17 cellular contexts compared by ENCODE assay signal in genomic region chrX:85928606-85929005, GRCh38.
DNase-seq lines count a peak whose midpoint lies in the region; ATAC-seq, FAIRE-seq and TF ChIP-seq lines count a peak whose summit lies in the region.
"Had no signal": no experiment of that assay in that cellular context is flagged by ENCODE, and none has a peak within 500 bp of the region (broad histone marks: within the 10 kb centered on the region; RNA-seq: fewer than 3 reads in every experiment).

No MANE protein-coding gene starts in this region.

- no peaks in the 10 kb centered on the region for H3K4me1 ChIP-seq in liver (ENCODE audit: control insufficient read depth in 4 of 4, insufficient read depth in 4 of 4, low read length in 3 of 4)
- no peaks in the 10 kb centered on the region for H3K4me1 ChIP-seq in HepG2 (ENCODE audit: insufficient read depth, low read length)
- H3K4me1 ChIP-seq: BLaER1, HAP-1 had no signal

- CTCF ChIA-PET in HepG2 (lab: Yijun Ruan, JAX; ENCODE audit: low intra/inter-chr PET ratio, low total read pairs) = no interaction called here

- H3K4me2 ChIP-seq in HepG2 (ENCODE audit: low read depth, low read length) = no peak overlapping the region
- H3K4me2 ChIP-seq: BLaER1 had no signal

- no peak for TF ChIP-seq RAD21 in liver (IDR thresholded peaks at IDR 0.05)
- TF ChIP-seq RAD21 in HepG2 (CRISPR knock-in tag; IDR thresholded peaks at IDR 0.05) = no peak

- in situ Hi-C loops in HepG2 (cut with HindIII; ENCODE audit: extremely low pct_ligation_motif_present, low pct_unique_long_range_greater_than_20kb) = no loop called here

- no TSS peak for BruUV-seq in HepG2 (replicated peaks; lab: Mats Ljungman, UMichigan)

- H3K9me3 ChIP-seq in liver (ENCODE audit: control insufficient read depth in 4 of 4, low read length in 3 of 4) = no peaks in the 10 kb centered on the region
- H3K9me3 ChIP-seq in HepG2 (ENCODE audit: low read length) = no peaks in the 10 kb centered on the region
- H3K9me3 ChIP-seq: BLaER1, HAP-1 had no signal

- H3K27me3 ChIP-seq in liver (ENCODE audit: control insufficient read depth in 4 of 4, insufficient read depth in 4 of 4, low read length in 3 of 4) (no peaks in the 10 kb centered on the region), HepG2 (ENCODE audit: control insufficient read depth in 1 of 2, insufficient read depth in 2 of 2, low read length in 2 of 2) (no peaks in the 10 kb centered on the region)

- POLR2A ChIA-PET in HepG2 (lab: Yijun Ruan, JAX) = no interaction called here

- H3K36me3 Mint-ChIP-seq in nephron (ENCODE audit: low read depth) = peaks cover 8% of the 10 kb centered on the region

- H3K79me2 ChIP-seq in HepG2 (ENCODE audit: insufficient read depth, low read length) = no peaks in the 10 kb centered on the region

- H3K27ac ChIP-seq in liver (ENCODE audit: low read depth in 1 of 2, low read length in 2 of 2) (no peak overlapping the region), HepG2 (ENCODE audit: extremely low read length, insufficient read depth, low read length) (no peak overlapping the region)
- H3K27ac ChIP-seq: BLaER1, GM23248 had no signal

- no peaks in the 10 kb centered on the region for H3K27me3 Mint-ChIP-seq in nephron (ENCODE audit: low read depth)

- H3K9me3 Mint-ChIP-seq in nephron = no peaks in the 10 kb centered on the region
- H3K9me3 Mint-ChIP-seq: CD8-positive, alpha-beta T cell had no signal

- intact Hi-C loops in HepG2 (cut with micrococcal nuclease; ENCODE audit: unreplicated experiment) = loop anchor here (10.0 kb wide), 1 partner anchor 136 kb away; no protein-coding TSS in a partner anchor

- H3K4me3 ChIP-seq in liver (ENCODE audit: low read depth in 1 of 3, low read length in 3 of 3) (no peak overlapping the region), HepG2 (replicated peaks in 1 of 3; ENCODE audit: insufficient read depth in 1 of 3, low read depth in 2 of 3, low read length in 3 of 3) (no peak overlapping the region)
- H3K4me3 ChIP-seq: BLaER1, GM12878, GM23248, HAP-1 had no signal

- H3K4me3 Mint-ChIP-seq in nephron = no peak overlapping the region
- H3K4me3 Mint-ChIP-seq: CD14-positive monocyte; CD8-positive, alpha-beta T cell had no signal

- no peak for TF ChIP-seq CTCF in liver (IDR thresholded peaks at IDR 0.05; ENCODE audit: low read depth, low read length, missing input control)
- no peak for TF ChIP-seq CTCF in HepG2 (CRISPR knock-in tag; IDR thresholded peaks at IDR 0.05)
- no peak for TF ChIP-seq CTCF in nephron (IDR thresholded peaks at IDR 0.05; ENCODE audit: unreplicated experiment in 3 of 3)

- H4K20me1 ChIP-seq in HepG2 (ENCODE audit: insufficient read depth, low read length) = no peaks in the 10 kb centered on the region

- ATAC-seq in HepG2 (no peak), GM21381 (IDR thresholded peaks at IDR 0.05; ENCODE audit: unreplicated experiment) (no peak)
- ATAC-seq: CD8-positive, alpha-beta T cell; GM12878 had no signal

- no peaks in the 10 kb centered on the region for H3K36me3 ChIP-seq in liver (ENCODE audit: control insufficient read depth in 4 of 4, insufficient read depth in 3 of 4, low read depth in 1 of 4, low read length in 3 of 4)
- H3K36me3 ChIP-seq in HepG2 (replicated peaks in 1 of 2; ENCODE audit: control insufficient read depth in 1 of 2, insufficient read depth in 2 of 2, low read length in 2 of 2) = no peaks in the 10 kb centered on the region
- H3K36me3 ChIP-seq: BLaER1, HAP-1 had no signal

- DNase-seq in HepG2 (ENCODE audit: low spot score) = no peak
- DNase-seq in activated CD4-positive, alpha-beta T cell treated with anti-CD3 and anti-CD28 coated beads for 1 hour = no peak
- DNase-seq in CD1c-positive myeloid dendritic cell (ENCODE audit: extremely low spot score) = no peak
- no peak for DNase-seq in NCI-H187 treated with DMSO at 0.1 percent for 48 hours (lab: John Stamatoyannopoulos, UW)
- DNase-seq: 8988T; Calu3; CD8-positive, alpha-beta T cell; DMS79 treated with DMSO at 0.1 percent for 48 hours; GM23248 had no signal

- TF ChIP-seq POLR2A in HepG2 (IDR thresholded peaks at IDR 0.05; ENCODE audit: insufficient read depth in 1 of 2, low read depth in 2 of 2, low read length in 2 of 2) = no peak

- H3K27ac Mint-ChIP-seq in nephron = peak overlapping the region; percentile 65 to 70 (median 68)
- H3K27ac Mint-ChIP-seq: CD8-positive, alpha-beta T cell had no signal

- no peak overlapping the region for H2AFZ ChIP-seq in HepG2 (ENCODE audit: low read length)
- H2AFZ ChIP-seq: GM23248 had no signal

- H3K4me1 Mint-ChIP-seq in nephron = peaks cover 24% of the 10 kb centered on the region

- H3K9ac ChIP-seq in liver (ENCODE audit: low read depth in 1 of 2, low read length in 2 of 2) (no peak overlapping the region), HepG2 (ENCODE audit: insufficient read depth, low read depth, low read length) (no peak overlapping the region)
- H3K9ac ChIP-seq: BLaER1, GM23248 had no signal

- TF ChIP-seq EP300 in HepG2 (IDR thresholded peaks at IDR 0.05; ENCODE audit: low read depth in 2 of 2, low read length in 2 of 2) (no peak), HepG2 (CRISPR knock-in tag; IDR thresholded peaks at IDR 0.05; ENCODE audit: borderline replicate concordance) (no peak)

- WGBS in liver = 59% methylated on average over 1 of the region's 1 CpG
- WGBS in HepG2 (ENCODE audit: low lambda C conversion rate) = 100% methylated on average over 1 of the region's 1 CpG

- FAIRE-seq in HepG2 (lab: Jason Lieb, UNC) (no peak), colon (lab: Jason Lieb, UNC) (peak; percentile 5)
- FAIRE-seq: GM12878 had no signal

TF ChIP-seq in liver, 16 proteins besides CTCF, POLR2A, EP300 and RAD21:
- no peak for TF ChIP-seq EGR1 (IDR thresholded peaks at IDR 0.05; ENCODE audit: low read depth in 2 of 2)
- TF ChIP-seq SP1 (IDR thresholded peaks at IDR 0.05) = no peak
- TF ChIP-seq NR2F2 (IDR thresholded peaks at IDR 0.05) = peak; percentile 22
TF ChIP-seq in liver: peak in this region for 1.

TF ChIP-seq in HepG2, 621 proteins besides CTCF, POLR2A, EP300 and RAD21:
- TF ChIP-seq YY1 (IDR thresholded peaks at IDR 0.05; ENCODE audit: insufficient read depth, insufficient replicate concordance, low read depth, low read length) (no peak), HDAC6 (IDR thresholded peaks at IDR 0.05; ENCODE audit: low read depth, low read length) (no peak), KLF6 (CRISPR knock-in tag; IDR thresholded peaks at IDR 0.05) (no peak), SYNCRIP (IDR thresholded peaks at IDR 0.05; ENCODE audit: insufficient read depth, low read depth, low read length) (no peak), LCORL (IDR thresholded peaks at IDR 0.05) (no peak), LCORL (CRISPR knock-in tag; IDR thresholded peaks at IDR 0.05) (no peak), RFXANK (CRISPR knock-in tag; IDR thresholded peaks at IDR 0.05) (no peak), ZNF354B (CRISPR knock-in tag; IDR thresholded peaks at IDR 0.05) (no peak), ZNF703 (CRISPR knock-in tag; IDR thresholded peaks at IDR 0.05; ENCODE audit: borderline replicate concordance) (no peak), NONO (IDR thresholded peaks at IDR 0.05) (no peak), NONO (CRISPR knock-in tag; conservative IDR thresholded peaks at IDR 0.05) (no peak), ZSCAN12 (CRISPR knock-in tag; IDR thresholded peaks at IDR 0.05) (no peak)
- TF ChIP-seq, protein P1, sequence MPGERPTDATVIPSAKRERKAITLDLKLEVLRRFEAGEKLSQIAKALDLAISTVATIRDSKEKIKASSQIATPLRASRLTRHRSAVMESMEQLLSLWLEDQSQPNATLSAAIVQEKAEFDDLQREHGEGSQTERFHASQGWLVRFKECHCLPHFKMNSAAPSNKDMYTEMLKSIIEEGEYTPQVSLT (CRISPR knock-in tag; IDR thresholded peaks at IDR 0.05; ENCODE audit: borderline replicate concordance, low read depth) = no peak
- TF ChIP-seq, protein P2, sequence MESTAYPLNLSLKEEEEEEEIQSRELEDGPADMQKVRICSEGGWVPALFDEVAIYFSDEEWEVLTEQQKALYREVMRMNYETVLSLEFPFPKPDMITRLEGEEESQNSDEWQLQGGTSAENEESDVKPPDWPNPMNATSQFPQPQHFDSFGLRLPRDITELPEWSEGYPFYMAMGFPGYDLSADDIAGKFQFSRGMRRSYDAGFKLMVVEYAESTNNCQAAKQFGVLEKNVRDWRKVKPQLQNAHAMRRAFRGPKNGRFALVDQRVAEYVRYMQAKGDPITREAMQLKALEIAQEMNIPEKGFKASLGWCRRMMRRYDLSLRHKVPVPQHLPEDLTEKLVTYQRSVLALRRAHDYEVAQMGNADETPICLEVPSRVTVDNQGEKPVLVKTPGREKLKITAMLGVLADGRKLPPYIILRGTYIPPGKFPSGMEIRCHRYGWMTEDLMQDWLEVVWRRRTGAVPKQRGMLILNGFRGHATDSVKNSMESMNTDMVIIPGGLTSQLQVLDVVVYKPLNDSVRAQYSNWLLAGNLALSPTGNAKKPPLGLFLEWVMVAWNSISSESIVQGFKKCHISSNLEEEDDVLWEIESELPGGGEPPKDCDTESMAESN (CRISPR knock-in tag; conservative IDR thresholded peaks at IDR 0.05) = no peak
TF ChIP-seq in HepG2: peak in this region for 0.
